In genomic region chr6:110815260-110816109, GRCh38 we compare ENCODE assay signal across 1 cellular context.
TF ChIP-seq lines count a peak whose summit lies in the region.

Gene CDK19, minus strand, starts transcription at chr6:110815469. Its CDS starts 333 bp downstream, at chr6:110815136.

TF ChIP-seq in SK-N-SH, 30 proteins besides CTCF, POLR2A, EP300 and RAD21 (continued from another document):
- TF ChIP-seq, protein P1, sequence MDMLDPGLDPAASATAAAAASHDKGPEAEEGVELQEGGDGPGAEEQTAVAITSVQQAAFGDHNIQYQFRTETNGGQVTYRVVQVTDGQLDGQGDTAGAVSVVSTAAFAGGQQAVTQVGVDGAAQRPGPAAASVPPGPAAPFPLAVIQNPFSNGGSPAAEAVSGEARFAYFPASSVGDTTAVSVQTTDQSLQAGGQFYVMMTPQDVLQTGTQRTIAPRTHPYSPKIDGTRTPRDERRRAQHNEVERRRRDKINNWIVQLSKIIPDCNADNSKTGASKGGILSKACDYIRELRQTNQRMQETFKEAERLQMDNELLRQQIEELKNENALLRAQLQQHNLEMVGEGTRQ (IDR thresholded peaks at IDR 0.05; ENCODE audit: borderline replicate concordance, low read depth, low read length) = peak; percentile 19; the same call in 1 of the 2 replicates
- TF ChIP-seq SMC3 (IDR thresholded peaks at IDR 0.05; ENCODE audit: low read depth, low read length) (no peak), POLR2AphosphoS5 (IDR thresholded peaks at IDR 0.05; ENCODE audit: low read depth, low read length) (peak; percentile 92), MEF2A (IDR thresholded peaks at IDR 0.05; ENCODE audit: borderline replicate concordance, low read depth) (no peak), MAX (IDR thresholded peaks at IDR 0.05; ENCODE audit: low read depth) (peak; percentile 48), MXI1 (IDR thresholded peaks at IDR 0.05; ENCODE audit: low read depth, low read length) (peak; percentile 80), TEAD4 (IDR thresholded peaks at IDR 0.05; ENCODE audit: borderline replicate concordance, insufficient read depth) (no peak), REST (IDR thresholded peaks at IDR 0.05; ENCODE audit: low read depth, low read length) (no peak), GABPA (IDR thresholded peaks at IDR 0.05; ENCODE audit: low read depth) (peak; percentile 46), FOXJ3 (CRISPR knock-in tag; IDR thresholded peaks at IDR 0.05) (no peak; the same call in 1 of the 2 replicates)
